8 cellular contexts compared by ENCODE assay signal in genomic region chr2:120261387-120262006, GRCh38. TPM values are rescaled to one million over a fixed set of nuclear protein-coding genes. Genes with fewer than 3 reads are reported as not detected.
DNase-seq lines count a peak whose midpoint lies in the region; ATAC-seq lines count a peak whose summit lies in the region.

No MANE protein-coding gene starts in this region.

- ATAC-seq in GM18868 (IDR thresholded peaks at IDR 0.05; ENCODE audit: unreplicated experiment) (peak; percentile 71), GM21619 (IDR thresholded peaks at IDR 0.05; ENCODE audit: unreplicated experiment) (peak; percentile 94), HG03565 (IDR thresholded peaks at IDR 0.05; ENCODE audit: unreplicated experiment) (peak; percentile 70)

- DNase-seq in posterior vena cava (ENCODE audit: low spot score) (peak; percentile 32), NCI-H1417 treated with DMSO at 0.1 percent for 48 hours (lab: John Stamatoyannopoulos, UW) (no peak), KG1 (lab: John Stamatoyannopoulos, UW) (no peak), HuH-7 (ENCODE audit: low spot score) (no peak), NCI-H2081 (lab: John Stamatoyannopoulos, UW) (no peak)

- intact Hi-C loops in posterior vena cava (cut with DNase I) = no loop called here

RNA-seq across cellular contexts. Expression of gene RALB, which starts 8.8 kb away (rescaled TPM):
- 10 to 100 TPM; 42.5 to 55.0 TPM for total RNA-seq in posterior vena cava

RNA-seq across cellular contexts. Expression of gene TMEM185B, which starts 38.3 kb away (rescaled TPM):
- 10 to 100 TPM; 16.0 to 22.7 TPM for total RNA-seq in posterior vena cava
